In genomic region chr16:74035816-74036215, GRCh38 we compare ENCODE assay signal across 9 cellular contexts.
DNase-seq lines count a peak whose midpoint lies in the region; ATAC-seq and TF ChIP-seq lines count a peak whose summit lies in the region.
"Had no signal": no experiment of that assay in that cellular context is flagged by ENCODE, and none has a peak within 500 bp of the region (broad histone marks: within the 10 kb centered on the region; RNA-seq: fewer than 3 reads in every experiment).

No MANE protein-coding gene starts in this region.

- no peak overlapping the region for H3K9ac ChIP-seq in HCT116 (ENCODE audit: low read length)

- no peak overlapping the region for H2AFZ ChIP-seq in HCT116 (ENCODE audit: low read depth, low read length, poor library complexity, severe bottlenecking)

- H3K9me3 Mint-ChIP-seq in activated CD4-positive, alpha-beta memory T cell treated with anti-CD3 and anti-CD28 coated beads, Interleukin-2, amount 10 ng/mL, durations not matched to agents 7 days and 5 days, result no peaks in the 10 kb centered on the region

- H3K79me2 ChIP-seq in DOHH2 (ENCODE audit: control insufficient read depth, low read length) (no peaks in the 10 kb centered on the region), HCT116 (ENCODE audit: insufficient read depth, low read length) (no peaks in the 10 kb centered on the region)

- peak; percentile 29 for TF ChIP-seq CTCF in DOHH2 (IDR thresholded peaks at IDR 0.05; ENCODE audit: low read depth, low read length, poor library complexity, severe bottlenecking)
- TF ChIP-seq CTCF in HCT116 (IDR thresholded peaks at IDR 0.05 in 2 of 3, conservative IDR thresholded peaks at IDR 0.05 in 1 of 3; ENCODE audit: borderline replicate concordance in 1 of 3, insufficient read depth in 1 of 3, low read depth in 2 of 3, low read length in 2 of 3), result peak in 2 of 3 experiments; percentile 42 to 52; a peak in 4 of 6 replicates
- TF ChIP-seq CTCF in RWPE1 (conservative IDR thresholded peaks at IDR 0.05; ENCODE audit: low read depth), result no peak

- RAD21 ChIA-PET in HCT116 (lab: Charles Lee; ENCODE audit: low non-redundant PET in 1 of 2, low total read pairs in 2 of 2, uncharacterized antibody in 2 of 2, unreplicated experiment in 2 of 2), result no interaction called here

- H3K9me3 ChIP-seq in DOHH2 (ENCODE audit: control insufficient read depth, insufficient read depth, low read length), result no peaks in the 10 kb centered on the region
- H3K9me3 ChIP-seq in HCT116 (ENCODE audit: control insufficient read depth in 1 of 2, insufficient read depth in 1 of 2, low read depth in 1 of 2, low read length in 2 of 2), result no peaks in the 10 kb centered on the region

- no peak overlapping the region for H3K4me3 Mint-ChIP-seq in activated CD4-positive, alpha-beta memory T cell treated with anti-CD3 and anti-CD28 coated beads, Interleukin-2, amount 10 ng/mL, durations not matched to agents 7 days and 5 days

- H3K36me3 ChIP-seq in DOHH2 (ENCODE audit: control insufficient read depth, low read length) (no peaks in the 10 kb centered on the region), HCT116 (ENCODE audit: control insufficient read depth in 1 of 2, insufficient read depth in 2 of 2, low read length in 2 of 2) (no peaks in the 10 kb centered on the region)

- TF ChIP-seq RAD21 in HCT116 (IDR thresholded peaks at IDR 0.05; ENCODE audit: low read depth), result no peak

- H3K27me3 Mint-ChIP-seq in activated CD4-positive, alpha-beta memory T cell treated with anti-CD3 and anti-CD28 coated beads, Interleukin-2, amount 10 ng/mL, durations not matched to agents 7 days and 5 days, result peaks cover 3% of the 10 kb centered on the region

- ATAC-seq in HCT116, result peak; percentile 66
- no peak for ATAC-seq in HG03196 (IDR thresholded peaks at IDR 0.05; ENCODE audit: unreplicated experiment)

- BruUV-seq in HCT116 (replicated peaks; lab: Mats Ljungman, UMichigan), result no TSS peak

- H3K4me3 ChIP-seq in DOHH2 (ENCODE audit: low read length) (no peak overlapping the region), HCT116 (replicated peaks in 1 of 2; ENCODE audit: low read depth in 1 of 2, low read length in 2 of 2) (no peak overlapping the region)
- H3K4me3 ChIP-seq: lung had no signal

- H3K4me2 ChIP-seq in DOHH2 (ENCODE audit: low read length), result no peak overlapping the region
- H3K4me2 ChIP-seq in HCT116 (ENCODE audit: low read length), result no peak overlapping the region

- H3K36me3 Mint-ChIP-seq in activated CD4-positive, alpha-beta memory T cell treated with anti-CD3 and anti-CD28 coated beads, Interleukin-2, amount 10 ng/mL, durations not matched to agents 7 days and 5 days (ENCODE audit: low read depth), result no peaks in the 10 kb centered on the region

- DNase-seq in HCT116 (ENCODE audit: low read depth, low spot score) (peak; percentile 7), RWPE1 (ENCODE audit: low spot score) (peak; percentile 9), iris pigment epithelial cell (ENCODE audit: low read depth) (peak; percentile 10), COR-L47 (lab: John Stamatoyannopoulos, UW) (no peak), cortex of kidney (lab: John Stamatoyannopoulos, UW) (no peak)
- DNase-seq in activated CD4-positive, alpha-beta memory T cell treated with anti-CD3 and anti-CD28 coated beads, Interleukin-2, amount 10 ng/mL, durations not matched to agents 7 days and 5 days, result no peak

- H3F3A ChIP-seq in DOHH2 (ENCODE audit: control insufficient read depth, insufficient read depth), result no peaks in the 10 kb centered on the region

- intact Hi-C loops in HCT116 (cut with micrococcal nuclease), result no loop called here

- peaks cover 8% of the 10 kb centered on the region for H3K27me3 ChIP-seq in DOHH2 (ENCODE audit: control insufficient read depth, low read length)
- peaks cover 60% of the 10 kb centered on the region for H3K27me3 ChIP-seq in HCT116 (ENCODE audit: insufficient read depth, low read length)

- H3K4me1 ChIP-seq in DOHH2 (ENCODE audit: control insufficient read depth, low read length), result no peaks in the 10 kb centered on the region
- H3K4me1 ChIP-seq in HCT116 (ENCODE audit: control insufficient read depth in 1 of 2, insufficient read depth in 2 of 2, low read length in 2 of 2), result no peaks in the 10 kb centered on the region

- CTCF ChIA-PET in HCT116 (lab: Charles Lee), result interaction anchor here (0.6 to 2.0 kb wide), 10 partner anchors 9 to 241 kb away, joined by 3 to 13 read pairs (median 7); no protein-coding TSS in a partner anchor
- CTCF ChIA-PET in RWPE1 (lab: Yijun Ruan, JAX), result interaction anchor here (0.6 to 0.7 kb wide), 4 partner anchors 156 to 1103 kb away, joined by 3 read pairs; no protein-coding TSS in a partner anchor
- CTCF ChIA-PET in activated CD4-positive, alpha-beta memory T cell treated with anti-CD3 and anti-CD28 coated beads, Interleukin-2, amount 10 ng/mL, durations not matched to agents 7 days and 5 days (lab: Charles Lee), result no interaction called here

- POLR2A ChIA-PET in HCT116 (lab: Charles Lee) (no interaction called here), RWPE1 (lab: Yijun Ruan, JAX; ENCODE audit: low non-redundant PET) (no interaction called here)
- POLR2A ChIA-PET in activated CD4-positive, alpha-beta memory T cell treated with anti-CD3 and anti-CD28 coated beads, Interleukin-2, amount 10 ng/mL, durations not matched to agents 7 days and 5 days (lab: Charles Lee), result no interaction called here

- no peaks in the 10 kb centered on the region for H3K4me1 Mint-ChIP-seq in activated CD4-positive, alpha-beta memory T cell treated with anti-CD3 and anti-CD28 coated beads, Interleukin-2, amount 10 ng/mL, durations not matched to agents 7 days and 5 days

- no peak for TF ChIP-seq POLR2A in HCT116 (IDR thresholded peaks at IDR 0.05; ENCODE audit: borderline replicate concordance, extremely low read depth, insufficient read depth, insufficient read length)

- H3K9me2 ChIP-seq in DOHH2 (replicated peaks; ENCODE audit: control insufficient read depth, low read length), result no peaks in the 10 kb centered on the region
- no peaks in the 10 kb centered on the region for H3K9me2 ChIP-seq in HCT116 (ENCODE audit: insufficient read depth)

- no peak overlapping the region for H3K27ac Mint-ChIP-seq in activated CD4-positive, alpha-beta memory T cell treated with anti-CD3 and anti-CD28 coated beads, Interleukin-2, amount 10 ng/mL, durations not matched to agents 7 days and 5 days

- H3K27ac ChIP-seq in DOHH2 (ENCODE audit: low read depth, low read length) (no peak overlapping the region), HCT116 (ENCODE audit: low read depth, low read length) (no peak overlapping the region), RWPE1 (no peak overlapping the region)

- H4K20me1 ChIP-seq in DOHH2 (ENCODE audit: control insufficient read depth, insufficient read depth, low read depth, low read length) (no peaks in the 10 kb centered on the region), HCT116 (ENCODE audit: insufficient read depth) (no peaks in the 10 kb centered on the region)

TF ChIP-seq in HCT116, 20 proteins besides CTCF, POLR2A, EP300 and RAD21:
- TF ChIP-seq SRF (IDR thresholded peaks at IDR 0.05; ENCODE audit: low read depth) (no peak), MAX (IDR thresholded peaks at IDR 0.05) (no peak), ELF1 (IDR thresholded peaks at IDR 0.05; ENCODE audit: borderline replicate concordance, low read depth) (no peak), SIN3A (IDR thresholded peaks at IDR 0.05; ENCODE audit: low read depth) (no peak), EZH2phosphoT487 (IDR thresholded peaks at IDR 0.05; ENCODE audit: borderline replicate concordance) (no peak), ATF3 (IDR thresholded peaks at IDR 0.05) (no peak), YY1 (IDR thresholded peaks at IDR 0.05; ENCODE audit: extremely low read depth, insufficient replicate concordance, low read depth, low read length) (no peak), JUND (IDR thresholded peaks at IDR 0.05) (no peak), FOSL1 (IDR thresholded peaks at IDR 0.05; ENCODE audit: low read depth) (no peak), ZFX (IDR thresholded peaks at IDR 0.05) (no peak), POLR2AphosphoS5 (IDR thresholded peaks at IDR 0.05; ENCODE audit: low read depth, low read length) (no peak), CBX3 (IDR thresholded peaks at IDR 0.05; ENCODE audit: low read depth) (no peak)

Comparison
In these comparisons a context has a peak if more than half of its experiments do, and no peak if none do; other contexts are left out.
1. DNase-seq: peak in HCT116 (single experiment), RWPE1 (single experiment) and iris pigment epithelial cell (single experiment); none in COR-L47 (single experiment), activated CD4-positive, alpha-beta memory T cell treated with anti-CD3 and anti-CD28 coated beads, Interleukin-2, amount 10 ng/mL, durations not matched to agents 7 days and 5 days (single experiment) and cortex of kidney (single experiment).